11 cellular contexts compared by ENCODE assay signal in genomic region chr13:60268203-60268555, GRCh38.
DNase-seq lines count a peak whose midpoint lies in the region; ATAC-seq and TF ChIP-seq lines count a peak whose summit lies in the region.
"Had no signal": no experiment of that assay in that cellular context is flagged by ENCODE, and none has a peak within 500 bp of the region (broad histone marks: within the 10 kb centered on the region; RNA-seq: fewer than 3 reads in every experiment).

No MANE protein-coding gene starts in this region.

- H3K4me3 ChIP-seq in astrocyte of the spinal cord (ENCODE audit: low read depth, low read length) = peak overlapping the region; percentile 49
- H3K4me3 ChIP-seq in kidney epithelial cell (ENCODE audit: low read depth, low read length) = peak overlapping the region; percentile 45
- H3K4me3 ChIP-seq in stomach = peak overlapping the region; percentile 36 to 45 (median 40)

- no peak overlapping the region for H3K4me3 Mint-ChIP-seq in H9
- H3K4me3 Mint-ChIP-seq: nephron; T-helper 1 cell treated with Interleukin-12 subunit alpha and Interleukin-12 subunit beta and Interleukin-4 antibody, amounts not matched to agents 30 μg/mL and 1 μg/mL, for 36 hours had no signal

- peaks cover under 1 to 2% (median 1%) of the 10 kb centered on the region in 3 experiments; a peak in 5 of 7 replicates for H3K36me3 Mint-ChIP-seq in H9 (ENCODE audit: insufficient read depth in 1 of 3, low read depth in 3 of 3)

- no peak overlapping the region for H2BK15ac ChIP-seq in H9 (ENCODE audit: low read depth, low read length)

- intact Hi-C loops in stomach (cut with DNase I; ENCODE audit: low total_unique reads) = no loop called here

- H3T11ph ChIP-seq in H9 (ENCODE audit: low read length) = no peak overlapping the region

- H4K8ac ChIP-seq in H9 (replicated peaks; ENCODE audit: insufficient read length, low read depth, low read length) = no peak overlapping the region

- no CpG with 5 or more reads among the region's 8 CpGs for WGBS in H9 (ENCODE audit: extremely low coverage, insufficient read length, low lambda C conversion rate)
- WGBS in stomach, 5 donors = 32 to 36% (median 34%) methylated on average over 8 of the region's 8 CpGs

- H3K4me1 Mint-ChIP-seq in H9 = peaks cover 12 to 16% of the 10 kb centered on the region in 2 experiments
- H3K4me1 Mint-ChIP-seq: nephron had no signal

- peak overlapping the region; percentile 80 for H3K4me2 ChIP-seq in H9 (ENCODE audit: insufficient read depth, insufficient read length, low read length)

- no peak overlapping the region for H4K91ac ChIP-seq in H9 (ENCODE audit: insufficient read length, low read depth, low read length)

- no peak overlapping the region for H2BK120ac ChIP-seq in H9 (ENCODE audit: low read depth, low read length, poor library complexity, severe bottlenecking)

- no peak overlapping the region for H2AK5ac ChIP-seq in H9 (ENCODE audit: insufficient read length, low read length)

- no peak overlapping the region for H3K27ac ChIP-seq in H9 (ENCODE audit: insufficient read length, low read depth, low read length)
- H3K27ac ChIP-seq in stomach = peak overlapping the region in 1 of 5 donors; percentile 49

- no peak for TF ChIP-seq EP300 in stomach (IDR thresholded peaks at IDR 0.05)

- H3K4me1 ChIP-seq in H9 (ENCODE audit: insufficient read depth, low read length) (peaks cover 5% of the 10 kb centered on the region; the same call in 1 of the 2 replicates), stomach (no peaks in the 10 kb centered on the region)

- H3K23me2 ChIP-seq in H9 (ENCODE audit: insufficient read length, low read depth, low read length, poor library complexity, severe bottlenecking) = no peaks in the 10 kb centered on the region

- no peak overlapping the region for H2BK5ac ChIP-seq in H9 (ENCODE audit: insufficient read length, low read length)

- no peaks in the 10 kb centered on the region for H3K79me1 ChIP-seq in H9 (ENCODE audit: insufficient read depth, low read depth, low read length, poor library complexity, severe bottlenecking)

- DNase-seq in H9 = no peak
- no peak for DNase-seq in astrocyte of the spinal cord (ENCODE audit: low read depth, low spot score)
- DNase-seq in kidney epithelial cell (ENCODE audit: low read depth) = no peak
- DNase-seq in stomach = no peak
- no peak for DNase-seq in HUDEP-2 (lab: John Stamatoyannopoulos, UW; ENCODE audit: unreplicated experiment in 76 of 76)
- DNase-seq in iPS-NIHi7 (ENCODE audit: extremely low spot score) = no peak
- DNase-seq in activated gamma-delta T cell (lab: John Stamatoyannopoulos, UW) = no peak
- DNase-seq: NCI-H2171 had no signal

- no peak overlapping the region for H3K14ac ChIP-seq in H9 (ENCODE audit: insufficient read depth, low read length)

- no peak overlapping the region for H3K56ac ChIP-seq in H9 (ENCODE audit: insufficient read length, low read depth, low read length)

- no peak overlapping the region for H3K23ac ChIP-seq in H9 (ENCODE audit: insufficient read length, low read depth, low read length)

- no peak for ATAC-seq in HG02588 (IDR thresholded peaks at IDR 0.05; ENCODE audit: unreplicated experiment)

- in situ Hi-C loops in astrocyte of the spinal cord (cut with HindIII; ENCODE audit: low sequenced_read_pairs) = no loop called here

- no peak overlapping the region for H3K18ac ChIP-seq in H9 (ENCODE audit: insufficient read length, low read depth, low read length)

- no peak for TF ChIP-seq POLR2A in stomach (IDR thresholded peaks at IDR 0.05)

- H3K9ac ChIP-seq in H9 (ENCODE audit: extremely low read depth, insufficient read length, low read length) = no peak overlapping the region

- no peaks in the 10 kb centered on the region for H3K36me3 ChIP-seq in kidney epithelial cell (ENCODE audit: control insufficient read depth, insufficient read depth, low read length)
- H3K36me3 ChIP-seq in stomach = no peaks in the 10 kb centered on the region

- H3K79me2 ChIP-seq in H9 (ENCODE audit: insufficient read depth, low read length) = no peaks in the 10 kb centered on the region

- no peak overlapping the region for H3K27ac Mint-ChIP-seq in H9
- H3K27ac Mint-ChIP-seq: nephron; T-helper 1 cell treated with Interleukin-12 subunit alpha and Interleukin-12 subunit beta and Interleukin-4 antibody, amounts not matched to agents 30 μg/mL and 1 μg/mL, for 36 hours had no signal

- no peak overlapping the region for H4K5ac ChIP-seq in H9 (ENCODE audit: insufficient read length, low read depth, low read length)

- H3K9me3 Mint-ChIP-seq in H9 = peaks cover under 1 to 2% of the 10 kb centered on the region in 2 experiments; a peak in 2 of 5 replicates
- H3K9me3 Mint-ChIP-seq: nephron; T-helper 1 cell treated with Interleukin-12 subunit alpha and Interleukin-12 subunit beta and Interleukin-4 antibody, amounts not matched to agents 30 μg/mL and 1 μg/mL, for 36 hours had no signal

- H2BK20ac ChIP-seq in H9 (ENCODE audit: low read depth, low read length, poor library complexity, severe bottlenecking) = no peak overlapping the region

- no peak overlapping the region for H3K4ac ChIP-seq in H9 (ENCODE audit: low read depth, low read length)

- TF ChIP-seq CTCF in H9 (conservative IDR thresholded peaks at IDR 0.05) (no peak), astrocyte of the spinal cord (IDR thresholded peaks at IDR 0.05; ENCODE audit: low read depth, low read length) (no peak), kidney epithelial cell (IDR thresholded peaks at IDR 0.05; ENCODE audit: insufficient read depth, low read length, poor library complexity, severe bottlenecking) (no peak), stomach (IDR thresholded peaks at IDR 0.05) (no peak)

- no peaks in the 10 kb centered on the region for H3K27me3 Mint-ChIP-seq in H9 (ENCODE audit: low read depth)

- H3K9me3 ChIP-seq in H9 (ENCODE audit: control insufficient read depth, low read depth, low read length) (no peaks in the 10 kb centered on the region), stomach (no peaks in the 10 kb centered on the region)

- H2BK12ac ChIP-seq in H9 (ENCODE audit: insufficient read length, low read depth, low read length) = no peak overlapping the region

- no peaks in the 10 kb centered on the region for H4K20me1 ChIP-seq in H9 (ENCODE audit: control insufficient read depth, insufficient read depth, insufficient read length)

- H3K27me3 ChIP-seq in H9 (ENCODE audit: insufficient read depth, low read length) (no peaks in the 10 kb centered on the region), kidney epithelial cell (ENCODE audit: control insufficient read depth, insufficient read depth, low read length) (peaks cover 2% of the 10 kb centered on the region), stomach (no peaks in the 10 kb centered on the region)

- H2AFZ ChIP-seq in H9 (ENCODE audit: low read length) = peak overlapping the region; percentile 49
